8 cellular contexts compared by ENCODE assay signal in genomic region chr12:110502449-110502738, GRCh38.
DNase-seq lines count a peak whose midpoint lies in the region; ATAC-seq and TF ChIP-seq lines count a peak whose summit lies in the region.

No MANE protein-coding gene starts in this region.

- H3K4me1 ChIP-seq in HUES48 (ENCODE audit: control insufficient read depth, insufficient read depth, low read length), result no peaks in the 10 kb centered on the region

- peaks cover 11% of the 10 kb centered on the region for H3K9me3 Mint-ChIP-seq in nephron progenitor cell

- peaks cover 7% of the 10 kb centered on the region for H3K27me3 Mint-ChIP-seq in nephron progenitor cell (ENCODE audit: low read depth, poor library complexity)

- no peak overlapping the region for H3K27ac Mint-ChIP-seq in nephron progenitor cell

- no peak for ATAC-seq in GM19395 (IDR thresholded peaks at IDR 0.05; ENCODE audit: unreplicated experiment)

- H3K27me3 ChIP-seq in HUES48 (ENCODE audit: control insufficient read depth, insufficient read depth, low read length), result peaks cover 16% of the 10 kb centered on the region

- H3K4me3 ChIP-seq in GM12875 (ENCODE audit: low read depth, low read length) (peak overlapping the region; percentile 30), HUES48 (ENCODE audit: low read depth, low read length) (peak overlapping the region; percentile 12; the same call in 1 of the 2 replicates)

- peaks cover 6% of the 10 kb centered on the region for H3K9me3 ChIP-seq in HUES48 (ENCODE audit: control insufficient read depth, insufficient read depth, low read length)

- peaks cover 13% of the 10 kb centered on the region for H3K36me3 Mint-ChIP-seq in nephron progenitor cell (ENCODE audit: low read depth)

- H3K36me3 ChIP-seq in HUES48 (ENCODE audit: control insufficient read depth, insufficient read depth, low read length), result 0 out of 2 replicates have a peak, but pooled peaks cover 2% of the 10 kb centered on the region

- H3K27ac ChIP-seq in HUES48 (ENCODE audit: low read depth, low read length), result no peak overlapping the region
- H3K27ac ChIP-seq in caudate nucleus (ENCODE audit: low read depth, low read length), result peak overlapping the region; percentile 86

- TF ChIP-seq CTCF in GM12875 (IDR thresholded peaks at IDR 0.05; ENCODE audit: borderline replicate concordance, insufficient read depth, low read depth, low read length), result no peak
- no peak for TF ChIP-seq CTCF in nephron progenitor cell (IDR thresholded peaks at IDR 0.05)

- H3K4me1 Mint-ChIP-seq in nephron progenitor cell, result peaks cover 35% of the 10 kb centered on the region

- H3K9ac ChIP-seq in HUES48 (ENCODE audit: low read depth, low read length), result 0 out of 2 replicates have a peak overlapping the region, but pooled peaks have one; percentile 0

- DNase-seq in caudate nucleus (lab: John Stamatoyannopoulos, UW) (no peak), nephron progenitor cell (no peak), kidney tubule cell (ENCODE audit: low spot score) (no peak), AG08395 (ENCODE audit: low spot score) (no peak)
- no peak for DNase-seq in stimulated activated CD4-positive, alpha-beta T cell treated with anti-CD3 and anti-CD28 coated beads, Interleukin-4, amount 100 ng/mL, for 4 hours

- H3K4me3 Mint-ChIP-seq in nephron progenitor cell, result peak overlapping the region; percentile 99
